ENCODE assay signal across 30 cellular contexts in the genomic region with DNA sequence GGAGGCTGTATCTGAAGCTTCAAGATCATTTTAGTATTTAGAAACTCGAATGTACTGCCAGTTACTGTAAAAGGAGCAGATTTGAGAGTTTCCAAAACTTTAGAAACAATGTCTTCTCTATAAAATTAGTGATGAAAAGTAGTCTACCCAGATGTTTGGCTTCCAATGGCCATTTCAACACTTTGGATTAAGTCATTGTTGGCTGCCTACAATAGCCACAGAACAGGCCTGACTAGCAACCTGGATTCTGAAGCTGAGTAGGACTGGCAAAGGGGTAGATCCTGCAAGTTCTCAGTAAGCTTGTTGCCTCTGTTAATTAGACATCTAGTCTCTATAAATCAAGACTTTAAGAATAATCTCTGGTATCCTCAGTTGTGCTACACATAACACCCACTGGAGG.
DNase-seq lines count a peak whose midpoint lies in the region; ATAC-seq and TF ChIP-seq lines count a peak whose summit lies in the region.
"Had no signal": no experiment of that assay in that cellular context is flagged by ENCODE, and none has a peak within 500 bp of the region (broad histone marks: within the 10 kb centered on the region; RNA-seq: fewer than 3 reads in every experiment).

No MANE protein-coding gene starts in this region.

- H3K27me3 ChIP-seq in gastroesophageal sphincter, result no peaks in the 10 kb centered on the region
- H3K27me3 ChIP-seq in psoas muscle (ENCODE audit: insufficient read depth in 3 of 3, low read length in 2 of 3), result no peaks in the 10 kb centered on the region
- H3K27me3 ChIP-seq: brain microvascular endothelial cell, hepatocyte, pancreas, tibial artery, vagina had no signal

- intact Hi-C loops in psoas muscle (cut with DNase I), result no loop called here

- no peaks in the 10 kb centered on the region for H3K9me3 ChIP-seq in gastroesophageal sphincter
- no peaks in the 10 kb centered on the region for H3K9me3 ChIP-seq in psoas muscle
- H3K9me3 ChIP-seq: A549, HAP-1, pancreas, tibial artery, vagina had no signal

- ATAC-seq in gastroesophageal sphincter (peak; percentile 65), psoas muscle (peak in 2 of 4 donors; percentile 45 to 55), GM18517 (IDR thresholded peaks at IDR 0.05; ENCODE audit: unreplicated experiment) (no peak), HG02610 (IDR thresholded peaks at IDR 0.05; ENCODE audit: unreplicated experiment) (no peak)
- ATAC-seq: A549; activated CD8-positive, alpha-beta T cell treated with anti-CD3 and anti-CD28 coated beads for 36 hours; activated T-helper 17 cell treated with anti-CD3 and anti-CD28 coated beads, Interleukin-2, amount 50 U/mL, for 72 hours; natural killer cell treated with Interleukin-12 subunit alpha and Interleukin-12 subunit beta and Interleukin-15 and Interleukin-18, amount 100 ng/mL, for 72 hours; pancreas; stimulated activated naive CD8-positive, alpha-beta T cell treated with anti-CD3 and anti-CD28 coated beads, Interleukin-15, amount 100 ng/mL, for 72 hours had no signal

- no peak for TF ChIP-seq CTCF in AG10803 (conservative IDR thresholded peaks at IDR 0.05; ENCODE audit: low read length)
- no peak for TF ChIP-seq CTCF in gastroesophageal sphincter (IDR thresholded peaks at IDR 0.05)
- TF ChIP-seq CTCF in psoas muscle (IDR thresholded peaks at IDR 0.05), result no peak

- H3K36me3 ChIP-seq in gastroesophageal sphincter (no peaks in the 10 kb centered on the region), psoas muscle (ENCODE audit: insufficient read depth in 1 of 2, low read depth in 1 of 2) (no peaks in the 10 kb centered on the region)
- H3K36me3 ChIP-seq: brain microvascular endothelial cell, HAP-1, pancreas, tibial artery, vagina had no signal

- H3K4me3 ChIP-seq in AG10803 (ENCODE audit: low read length) (no peak overlapping the region), gastroesophageal sphincter (no peak overlapping the region), psoas muscle (no peak overlapping the region)
- H3K4me3 ChIP-seq: A549, HAP-1, hepatocyte, pancreas, PC-9, tibial artery, vagina had no signal

- H3K4me1 ChIP-seq in gastroesophageal sphincter (no peaks in the 10 kb centered on the region), psoas muscle (no peaks in the 10 kb centered on the region)
- H3K4me1 ChIP-seq: A549, HAP-1, pancreas, tibial artery had no signal

- TF ChIP-seq POLR2A in gastroesophageal sphincter (IDR thresholded peaks at IDR 0.05), result no peak

- H3K27ac ChIP-seq in caudate nucleus (ENCODE audit: low read depth, low read length) (peak overlapping the region; percentile 54), gastroesophageal sphincter (no peak overlapping the region), psoas muscle (peak overlapping the region; percentile 21)
- H3K27ac ChIP-seq: A549, brain microvascular endothelial cell, hepatocyte, pancreas, PC-9, tibial artery, vagina had no signal

- no peak for TF ChIP-seq EP300 in gastroesophageal sphincter (IDR thresholded peaks at IDR 0.05)

- WGBS in gastroesophageal sphincter (ENCODE audit: low coverage in 1 of 2), 2 donors, result 56 to 57% methylated on average over 1 of the region's 1 CpG
- WGBS in psoas muscle, 3 donors, result 27 to 48% (median 29%) methylated on average over 1 of the region's 1 CpG

- DNase-seq in AG10803 (ENCODE audit: low read depth) (peak; percentile 86), caudate nucleus (lab: John Stamatoyannopoulos, UW) (no peak), psoas muscle (no peak), NCI-H1105 treated with DMSO at 0.1 percent for 48 hours (lab: John Stamatoyannopoulos, UW) (no peak), cortex of kidney (lab: John Stamatoyannopoulos, UW) (no peak)
- DNase-seq: activated CD4-positive, alpha-beta T cell treated with anti-CD3 and anti-CD28 coated beads for 1 hour; activated CD8-positive, alpha-beta T cell treated with anti-CD3 and anti-CD28 coated beads for 36 hours; amniotic stem cell; brain microvascular endothelial cell; CD8-positive, alpha-beta memory T cell; foreskin melanocyte; NCI-H146; NCI-H2107; NCI-H345; NCI-H69; pancreas; PC-9; retina; stimulated activated naive CD8-positive, alpha-beta T cell treated with anti-CD3 and anti-CD28 coated beads, Interleukin-15, amount 100 ng/mL, for 72 hours; T-helper 2 cell; tibial artery had no signal

Comparison
In these comparisons a context has a peak if more than half of its experiments do, and no peak if none do; other contexts are left out.
1. H3K27ac ChIP-seq: peak in caudate nucleus (single experiment) and psoas muscle (single experiment); none in gastroesophageal sphincter (0 of 4).